8 cellular contexts compared by ENCODE assay signal in genomic region chr6:131628726-131629125, GRCh38. TPM values are rescaled to one million over a fixed set of nuclear protein-coding genes. Genes with fewer than 3 reads are reported as not detected.
A peak's percentile ranks its signal among the peaks of the same experiment; 100 is the strongest.
DNase-seq lines count a peak whose midpoint lies in the region; ATAC-seq and TF ChIP-seq lines count a peak whose summit lies in the region.

No MANE protein-coding gene starts in this region.

- H3K4me1 ChIP-seq in BLaER1 treated with 17β-estradiol and CSF1 and Interleukin-3, amounts not matched to agents 10 nM and 100 nM = peaks cover 12 to 22% (median 19%) of the 10 kb centered on the region in 10 experiments; a peak in 19 of 20 replicates
- H3K4me1 ChIP-seq in neutrophil (ENCODE audit: control insufficient read depth in 1 of 2, insufficient read depth in 1 of 2, low read depth in 1 of 2, low read length in 1 of 2) = peaks cover 12 to 13% of the 10 kb centered on the region in 2 experiments

- H3K4me2 ChIP-seq in BLaER1 treated with 17β-estradiol and CSF1 and Interleukin-3, amounts not matched to agents 10 nM and 100 nM = peak overlapping the region; percentile 60 to 94 (median 78)

- intact Hi-C loops in dorsolateral prefrontal cortex (cut with DNase I) = loop anchor here in 1 of 2 donors (2.0 to 10.0 kb wide), 2 partner anchors 178 to 744 kb away; no protein-coding TSS in a partner anchor

- DNase-seq in MG63 (no peak), dorsolateral prefrontal cortex (no peak), SKM-1 treated with dmso at 0.1 percent for 144 hours (lab: John Stamatoyannopoulos, UW; ENCODE audit: unreplicated experiment) (no peak)
- DNase-seq in stimulated activated CD4-positive, alpha-beta T cell treated with anti-CD3 and anti-CD28 coated beads, Interleukin-4, amount 100 ng/mL, for 1 hour = no peak

- H3K9ac ChIP-seq in BLaER1 treated with 17β-estradiol and CSF1 and Interleukin-3, amounts not matched to agents 10 nM and 100 nM = peak overlapping the region in 9 of 11 experiments; percentile 81 to 88 (median 85); a peak in 12 of 22 replicates

- peaks cover 17 to 31% (median 25%) of the 10 kb centered on the region in 11 experiments for H3K36me3 ChIP-seq in BLaER1 treated with 17β-estradiol and CSF1 and Interleukin-3, amounts not matched to agents 10 nM and 100 nM
- H3K36me3 ChIP-seq in MG63 (peaks cover 16% of the 10 kb centered on the region), neutrophil (peaks cover 21% of the 10 kb centered on the region)

- H4K20me1 ChIP-seq in BLaER1 treated with 17β-estradiol and CSF1 and Interleukin-3, amounts not matched to agents 10 nM and 100 nM = peaks cover 0 to 3% (median 0%) of the 10 kb centered on the region in 11 experiments; a peak in 1 of 22 replicates

- ATAC-seq in HG03139 (IDR thresholded peaks at IDR 0.05; ENCODE audit: unreplicated experiment) (no peak), GM21447 (IDR thresholded peaks at IDR 0.05; ENCODE audit: unreplicated experiment) (no peak)

- peak overlapping the region in 2 of 11 experiments; percentile 30 to 35; a peak in 3 of 22 replicates for H3K27ac ChIP-seq in BLaER1 treated with 17β-estradiol and CSF1 and Interleukin-3, amounts not matched to agents 10 nM and 100 nM
- H3K27ac ChIP-seq in dorsolateral prefrontal cortex = peak overlapping the region in 40 of 59 donors; percentile 21 to 91 (median 68)
- peak overlapping the region; percentile 88 for H3K27ac ChIP-seq in neutrophil

- H3K9me3 ChIP-seq in BLaER1 treated with 17β-estradiol and CSF1 and Interleukin-3, amounts not matched to agents 10 nM and 100 nM (replicated peaks in 1 of 11) = no peaks in the 10 kb centered on the region
- H3K9me3 ChIP-seq in MG63 = no peaks in the 10 kb centered on the region
- no peaks in the 10 kb centered on the region for H3K9me3 ChIP-seq in neutrophil

- TF ChIP-seq CTCF in dorsolateral prefrontal cortex (IDR thresholded peaks at IDR 0.05 in 54 of 56, conservative IDR thresholded peaks at IDR 0.05 in 2 of 56; ENCODE audit: low read depth in 1 of 56, partially characterized antibody in 56 of 56) (no peak), neutrophil (IDR thresholded peaks at IDR 0.05) (no peak)

- no peaks in the 10 kb centered on the region for H3K27me3 ChIP-seq in BLaER1 treated with 17β-estradiol and CSF1 and Interleukin-3, amounts not matched to agents 10 nM and 100 nM
- H3K27me3 ChIP-seq in MG63 (0 out of 2 replicates have a peak, but pooled peaks cover 2% of the 10 kb centered on the region), dorsolateral prefrontal cortex (no peaks in the 10 kb centered on the region), neutrophil (no peaks in the 10 kb centered on the region)

- H3K4me3 ChIP-seq in BLaER1 treated with 17β-estradiol and CSF1 and Interleukin-3, amounts not matched to agents 10 nM and 100 nM = peak overlapping the region; percentile 77 to 97 (median 90); a peak in 19 of 20 replicates
- H3K4me3 ChIP-seq in MG63 (peak overlapping the region; percentile 86), dorsolateral prefrontal cortex (peak overlapping the region; percentile 60 to 98 (median 83)), neutrophil (ENCODE audit: low read depth in 1 of 2, low read length in 1 of 2) (peak overlapping the region in 1 of 2 experiments; percentile 79)

RNA-seq across cellular contexts. Expression of gene MED23, which starts 0.7 kb away (rescaled TPM):
- total RNA-seq in MG63 (2014; rRNA removed; shearing (Covaris generic); ENCODE audit: low replicate concordance) = 11.3 and 19.0 TPM in 2 replicates
- 10 to 100 TPM; 28.0 to 46.3 (median 36.8) TPM for total RNA-seq in dorsolateral prefrontal cortex

RNA-seq across cellular contexts. Expression of gene ENPP3, which starts 8.4 kb away (rescaled TPM):
- not detected in 2 replicates for total RNA-seq in MG63 (2014; rRNA removed; shearing (Covaris generic); ENCODE audit: low replicate concordance)
- 1 to 10 TPM in 74 of 120 experiments, under 1 TPM in 46; 0.19 to 2.9 (median 1.1) TPM for total RNA-seq in dorsolateral prefrontal cortex

RNA-seq across cellular contexts. Expression of gene ARG1, which starts 55.7 kb away (rescaled TPM):
- total RNA-seq in MG63 (2014; rRNA removed; shearing (Covaris generic); ENCODE audit: low replicate concordance) = not detected in 2 replicates
- total RNA-seq in dorsolateral prefrontal cortex = 10 to 100 TPM in 1 of 120 experiments, 1 to 10 TPM in 35, under 1 TPM in 51, not detected in 33; 0.27 to 10.2 (median 0.81) TPM
